ENCODE assay signal across 10 cellular contexts in the genomic region with DNA sequence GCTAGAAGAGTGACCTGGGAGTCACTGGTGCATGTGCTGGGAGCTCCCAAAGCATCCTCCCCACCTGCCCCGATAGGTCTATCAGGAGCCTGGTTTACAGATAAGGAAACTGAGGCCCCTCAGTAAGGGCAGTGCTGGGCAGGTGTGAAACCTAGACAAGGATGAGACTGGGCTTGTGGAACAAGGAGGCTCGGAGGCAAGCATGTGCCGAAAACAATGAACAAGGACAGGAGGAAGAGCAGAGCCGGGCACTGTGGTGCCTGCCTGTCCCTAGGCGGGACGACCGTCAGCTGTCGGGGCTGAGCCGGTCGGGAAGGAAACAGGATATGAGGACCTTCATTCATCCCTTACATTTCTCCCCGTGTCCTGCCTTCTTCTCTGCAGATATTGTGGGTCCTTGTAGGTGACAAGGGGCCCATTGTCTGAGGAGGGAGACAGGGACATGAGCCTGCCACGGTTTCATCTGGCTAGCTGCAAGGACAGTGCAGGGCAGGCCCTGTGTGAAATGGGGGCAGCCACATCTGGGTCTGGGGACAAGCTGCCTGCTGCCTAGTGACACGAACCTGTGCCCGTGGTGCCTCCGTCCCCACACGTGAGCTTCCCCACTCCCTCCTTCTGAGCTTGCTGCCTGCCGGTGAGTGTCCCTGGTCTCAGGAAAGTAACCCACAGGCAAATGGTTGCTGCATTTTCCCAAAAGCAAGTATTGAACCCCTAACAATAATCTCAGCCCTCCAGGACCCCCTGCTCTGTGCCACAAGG. TPM values are rescaled to one million over a fixed set of nuclear protein-coding genes. Genes with fewer than 3 reads are reported as not detected.
DNase-seq lines count a peak whose midpoint lies in the region; ATAC-seq and TF ChIP-seq lines count a peak whose summit lies in the region.
"Had no signal": no experiment of that assay in that cellular context is flagged by ENCODE, and none has a peak within 500 bp of the region (broad histone marks: within the 10 kb centered on the region; RNA-seq: fewer than 3 reads in every experiment).

No MANE protein-coding gene starts in this region.

- no peaks in the 10 kb centered on the region for H3K27me3 Mint-ChIP-seq in activated CD4-positive, alpha-beta T cell treated with anti-CD3 and anti-CD28 coated beads for 36 hours
- no peaks in the 10 kb centered on the region for H3K27me3 Mint-ChIP-seq in stimulated activated naive CD8-positive, alpha-beta T cell treated with anti-CD3 and anti-CD28 coated beads, Interleukin-15, amount 100 ng/mL, for 72 hours

- H3K36me3 Mint-ChIP-seq in activated CD4-positive, alpha-beta T cell treated with anti-CD3 and anti-CD28 coated beads for 36 hours (ENCODE audit: low read depth): peaks cover 47% of the 10 kb centered on the region

- H3K4me1 ChIP-seq in RWPE2 (ENCODE audit: insufficient read depth, poor library complexity, severe bottlenecking) (no peaks in the 10 kb centered on the region), esophagus squamous epithelium (peaks cover 7 to 15% (median 10%) of the 10 kb centered on the region in 3 donors)
- H3K4me1 ChIP-seq: gastrocnemius medialis had no signal

- no peak overlapping the region for H3K4me3 ChIP-seq in RWPE2 (ENCODE audit: severe bottlenecking)
- peak overlapping the region; percentile 21 to 60 (median 40) for H3K4me3 ChIP-seq in esophagus squamous epithelium

- no peak overlapping the region for H3K27ac ChIP-seq in RWPE2 (ENCODE audit: poor library complexity, severe bottlenecking)
- peak overlapping the region in 3 of 4 donors; percentile 68 to 85 (median 84) for H3K27ac ChIP-seq in esophagus squamous epithelium
- H3K27ac ChIP-seq: gastrocnemius medialis had no signal

- peak; percentile 33 for DNase-seq in activated CD4-positive, alpha-beta T cell treated with anti-CD3 and anti-CD28 coated beads for 36 hours
- DNase-seq in activated CD4-positive, alpha-beta T cell treated with anti-CD3 and anti-CD28 coated beads for 4 hours: no peak
- DNase-seq in RWPE2 (ENCODE audit: low spot score) (peak; percentile 48), esophagus squamous epithelium (lab: John Stamatoyannopoulos, UW) (no peak), iPS-NIHi11 (ENCODE audit: low spot score) (no peak), H4 (ENCODE audit: low spot score) (no peak), NCI-H1092 (lab: John Stamatoyannopoulos, UW) (no peak)
- no peak for DNase-seq in stimulated activated naive CD8-positive, alpha-beta T cell treated with anti-CD3 and anti-CD28 coated beads, Interleukin-15, amount 100 ng/mL, for 72 hours
- DNase-seq: NCI-H187 had no signal

- no peaks in the 10 kb centered on the region for H3K27me3 ChIP-seq in RWPE2 (ENCODE audit: insufficient read depth, poor library complexity, severe bottlenecking)
- peaks cover 0 to 5% (median 0%) of the 10 kb centered on the region in 4 donors for H3K27me3 ChIP-seq in esophagus squamous epithelium
- H3K27me3 ChIP-seq: gastrocnemius medialis had no signal

- 47 to 62% methylated on average over 11 to 16 of the region's 17 CpGs for WGBS in esophagus squamous epithelium, 2 donors

- H3K9me3 Mint-ChIP-seq in activated CD4-positive, alpha-beta T cell treated with anti-CD3 and anti-CD28 coated beads for 36 hours (ENCODE audit: low read depth): peaks cover 10% of the 10 kb centered on the region
- H3K9me3 Mint-ChIP-seq in stimulated activated naive CD8-positive, alpha-beta T cell treated with anti-CD3 and anti-CD28 coated beads, Interleukin-15, amount 100 ng/mL, for 72 hours: peaks cover 5 to 15% of the 10 kb centered on the region in 2 donors

- TF ChIP-seq CTCF in RWPE2 (IDR thresholded peaks at IDR 0.05; ENCODE audit: poor library complexity, severe bottlenecking) (no peak), esophagus squamous epithelium (IDR thresholded peaks at IDR 0.05) (no peak)

- intact Hi-C loops in activated CD4-positive, alpha-beta T cell treated with anti-CD3 and anti-CD28 coated beads for 36 hours (cut with DNase I, micrococcal nuclease): loop anchor here (2.0 to 10.0 kb wide), 8 partner anchors 17 to 1209 kb away; partner anchors contain the start of genes SUSD3 (in 1 of the 2) and ZNF484 (in 1 of the 2)
- intact Hi-C loops in esophagus squamous epithelium (cut with DNase I): no loop called here

- ATAC-seq in activated CD4-positive, alpha-beta T cell treated with anti-CD3 and anti-CD28 coated beads for 36 hours: no peak
- ATAC-seq in RWPE2 (ENCODE audit: low read depth): no peak
- ATAC-seq in stimulated activated naive CD8-positive, alpha-beta T cell treated with anti-CD3 and anti-CD28 coated beads, Interleukin-15, amount 100 ng/mL, for 72 hours: no peak
- ATAC-seq: gastrocnemius medialis had no signal

- peak overlapping the region; percentile 89 for H3K4me3 Mint-ChIP-seq in activated CD4-positive, alpha-beta T cell treated with anti-CD3 and anti-CD28 coated beads for 36 hours
- peak overlapping the region; percentile 91 to 96 for H3K4me3 Mint-ChIP-seq in stimulated activated naive CD8-positive, alpha-beta T cell treated with anti-CD3 and anti-CD28 coated beads, Interleukin-15, amount 100 ng/mL, for 72 hours

- H3K36me3 ChIP-seq in RWPE2 (ENCODE audit: low read depth) (no peaks in the 10 kb centered on the region), esophagus squamous epithelium (no peaks in the 10 kb centered on the region)
- H3K36me3 ChIP-seq: gastrocnemius medialis had no signal

- CTCF ChIA-PET in activated CD4-positive, alpha-beta T cell treated with anti-CD3 and anti-CD28 coated beads for 36 hours (lab: Charles Lee): interaction anchor here (0.5 to 1.1 kb wide), 4 partner anchors 26 to 256 kb away, joined by 3 to 4 read pairs (median 3); no protein-coding TSS in a partner anchor

- peaks cover 66% of the 10 kb centered on the region for H3K4me1 Mint-ChIP-seq in activated CD4-positive, alpha-beta T cell treated with anti-CD3 and anti-CD28 coated beads for 36 hours
- peaks cover 74% of the 10 kb centered on the region for H3K4me1 Mint-ChIP-seq in stimulated activated naive CD8-positive, alpha-beta T cell treated with anti-CD3 and anti-CD28 coated beads, Interleukin-15, amount 100 ng/mL, for 72 hours

- no peak for TF ChIP-seq POLR2A in esophagus squamous epithelium (IDR thresholded peaks at IDR 0.05)

- H3K27ac Mint-ChIP-seq in activated CD4-positive, alpha-beta T cell treated with anti-CD3 and anti-CD28 coated beads for 36 hours: peak overlapping the region; percentile 99
- H3K27ac Mint-ChIP-seq in stimulated activated naive CD8-positive, alpha-beta T cell treated with anti-CD3 and anti-CD28 coated beads, Interleukin-15, amount 100 ng/mL, for 72 hours: peak overlapping the region; percentile 98

- H3K9me3 ChIP-seq in RWPE2 (ENCODE audit: severe bottlenecking): no peaks in the 10 kb centered on the region
- peaks cover 0 to 14% (median 0%) of the 10 kb centered on the region in 3 donors for H3K9me3 ChIP-seq in esophagus squamous epithelium
- H3K9me3 ChIP-seq: gastrocnemius medialis had no signal

- POLR2A ChIA-PET in activated CD4-positive, alpha-beta T cell treated with anti-CD3 and anti-CD28 coated beads for 36 hours (lab: Charles Lee): interaction anchor here (0.6 to 2.3 kb wide), 2 partner anchors 12 to 55 kb away, joined by 3 to 5 read pairs; no protein-coding TSS in a partner anchor

RNA-seq across cellular contexts. Expression of gene FGD3, which starts 18.6 kb away (rescaled TPM):
- total RNA-seq in activated CD4-positive, alpha-beta T cell treated with anti-CD3 and anti-CD28 coated beads for 36 hours: 10 to 100 TPM; 41.8 to 66.7 TPM
- 1 to 10 TPM; 2.4 to 6.5 (median 4.9) TPM for total RNA-seq in esophagus squamous epithelium
- not detected in 2 replicates for total RNA-seq in H4 (2014; rRNA removed; shearing (Covaris generic))

Comparison
In these comparisons a context has a peak if more than half of its experiments do, and no peak if none do; other contexts are left out.
1. DNase-seq: peak in activated CD4-positive, alpha-beta T cell treated with anti-CD3 and anti-CD28 coated beads for 36 hours (single experiment) and RWPE2 (single experiment); none in activated CD4-positive, alpha-beta T cell treated with anti-CD3 and anti-CD28 coated beads for 4 hours (0 of 2), esophagus squamous epithelium (single experiment), stimulated activated naive CD8-positive, alpha-beta T cell treated with anti-CD3 and anti-CD28 coated beads, Interleukin-15, amount 100 ng/mL, for 72 hours (0 of 2), iPS-NIHi11 (single experiment), H4 (single experiment) and NCI-H1092 (single experiment).
2. RNA of gene FGD3, which starts 18.6 kb away (total RNA-seq): 41.8 to 66.7 TPM in activated CD4-positive, alpha-beta T cell treated with anti-CD3 and anti-CD28 coated beads for 36 hours; 2.4 to 6.5 TPM in esophagus squamous epithelium and not detected in H4; every median in the first group is over 4 times any median in the second.